ENCODE assay signal across 32 cellular contexts in genomic region chr10:43067391-43068135, GRCh38. TPM values are rescaled to one million over a fixed set of nuclear protein-coding genes. Genes with fewer than 3 reads are reported as not detected.
"Had no signal": no experiment of that assay in that cellular context is flagged by ENCODE, and none has a peak within 500 bp of the region (broad histone marks: within the 10 kb centered on the region; RNA-seq: fewer than 3 reads in every experiment).

No MANE protein-coding gene starts in this region.

- H3K36me3 ChIP-seq: ascending aorta, Peyer's patch, SJCRH30, WERI-Rb-1 had no signal

- H3K27me3 Mint-ChIP-seq: activated naive CD8-positive, alpha-beta T cell treated with anti-CD3 and anti-CD28 coated beads for 36 hours; activated T-helper 17 cell treated with anti-CD3 and anti-CD28 coated beads, Interleukin-2, amount 50 U/mL, for 72 hours had no signal

- H3K27ac ChIP-seq: ascending aorta, Peyer's patch, SJCRH30, SK-N-MC, WERI-Rb-1 had no signal

- H3K27ac Mint-ChIP-seq: activated CD8-positive, alpha-beta T cell treated with anti-CD3 and anti-CD28 coated beads for 36 hours; activated naive CD8-positive, alpha-beta T cell treated with anti-CD3 and anti-CD28 coated beads for 36 hours; activated T-cell treated with anti-CD3 and anti-CD28 coated beads, Interleukin-2, amount 50 U/mL, for 72 hours; activated T-helper 17 cell treated with anti-CD3 and anti-CD28 coated beads, Interleukin-2, amount 50 U/mL, for 72 hours had no signal

- ATAC-seq: activated CD8-positive, alpha-beta T cell treated with anti-CD3 and anti-CD28 coated beads for 36 hours; activated T-cell treated with anti-CD3 and anti-CD28 coated beads, Interleukin-2, amount 50 U/mL, for 72 hours; activated T-helper 17 cell treated with anti-CD3 and anti-CD28 coated beads, Interleukin-2, amount 50 U/mL, for 72 hours; PC-3 had no signal

- H3K9me3 ChIP-seq: ascending aorta, Peyer's patch, SJCRH30 had no signal

- H3K27me3 ChIP-seq: ascending aorta, Peyer's patch, SJCRH30 had no signal

- H3K4me1 ChIP-seq: ascending aorta, Peyer's patch, SJCRH30 had no signal

- H3K4me1 Mint-ChIP-seq: activated naive CD8-positive, alpha-beta T cell treated with anti-CD3 and anti-CD28 coated beads for 36 hours; activated T-helper 17 cell treated with anti-CD3 and anti-CD28 coated beads, Interleukin-2, amount 50 U/mL, for 72 hours had no signal

- H3K4me3 ChIP-seq: ascending aorta, Peyer's patch, SJCRH30, SK-N-MC had no signal

- H3K9me3 Mint-ChIP-seq: activated CD8-positive, alpha-beta T cell treated with anti-CD3 and anti-CD28 coated beads for 36 hours; activated naive CD8-positive, alpha-beta T cell treated with anti-CD3 and anti-CD28 coated beads for 36 hours; activated T-cell treated with anti-CD3 and anti-CD28 coated beads, Interleukin-2, amount 50 U/mL, for 72 hours; activated T-helper 17 cell treated with anti-CD3 and anti-CD28 coated beads, Interleukin-2, amount 50 U/mL, for 72 hours had no signal

- DNase-seq: activated CD4-positive, alpha-beta T cell treated with anti-CD3 and anti-CD28 coated beads for 1 hour; activated CD4-positive, alpha-beta T cell treated with anti-CD3 and anti-CD28 coated beads for 48 hours; activated CD4-positive, alpha-beta T cell treated with anti-CD3 and anti-CD28 coated beads, Interleukin-2, amount 50 U/mL, for 4 hours; activated CD4-positive, CD25-positive, alpha-beta regulatory T cell; activated CD8-positive, alpha-beta T cell treated with anti-CD3 and anti-CD28 coated beads for 36 hours; activated effector memory CD4-positive, alpha-beta T cell treated with anti-CD3 and anti-CD28 coated beads, Interleukin-2, amount 50 U/mL, for 16 hours; activated naive CD4-positive, alpha-beta T cell; activated naive CD4-positive, alpha-beta T cell treated with anti-CD3 and anti-CD28 coated beads, Interleukin-2, amount 50 U/mL, for 16 hours; activated naive CD8-positive, alpha-beta T cell treated with anti-CD3 and anti-CD28 coated beads for 36 hours; activated T-cell treated with anti-CD3 and anti-CD28 coated beads, Interleukin-2, amount 50 U/mL, for 1 hour; activated T-cell treated with anti-CD3 and anti-CD28 coated beads, Interleukin-2, amount 50 U/mL, for 72 hours; amniotic stem cell; Kasumi-1; KG1; MM.1S; MV-4-11; NCI-H1092; NCI-H1436 treated with DMSO at 0.1 percent for 48 hours; NCI-H1694 treated with DMSO at 0.1 percent for 48 hours; NCI-H2029; NCI-H345; NCI-H524 treated with DMSO at 0.1 percent for 48 hours; NK-92 treated with Interleukin-12 subunit alpha and Interleukin-12 subunit beta, amount 100 ng/mL, for 24 hours; PC-3; Peyer's patch; RPMI8226; SJCRH30; T1000; WERI-Rb-1 had no signal

- H3K4me3 Mint-ChIP-seq: activated CD8-positive, alpha-beta T cell treated with anti-CD3 and anti-CD28 coated beads for 36 hours; activated naive CD8-positive, alpha-beta T cell treated with anti-CD3 and anti-CD28 coated beads for 36 hours; activated T-cell treated with anti-CD3 and anti-CD28 coated beads, Interleukin-2, amount 50 U/mL, for 72 hours; activated T-helper 17 cell treated with anti-CD3 and anti-CD28 coated beads, Interleukin-2, amount 50 U/mL, for 72 hours had no signal

RNA-seq across cellular contexts. Expression of gene RET, which starts 9.3 kb away (rescaled TPM):
- total RNA-seq: activated naive CD8-positive, alpha-beta T cell treated with anti-CD3 and anti-CD28 coated beads for 36 hours; ascending aorta; PC-3 had no signal
